10 cellular contexts compared by ENCODE assay signal in the genomic region with DNA sequence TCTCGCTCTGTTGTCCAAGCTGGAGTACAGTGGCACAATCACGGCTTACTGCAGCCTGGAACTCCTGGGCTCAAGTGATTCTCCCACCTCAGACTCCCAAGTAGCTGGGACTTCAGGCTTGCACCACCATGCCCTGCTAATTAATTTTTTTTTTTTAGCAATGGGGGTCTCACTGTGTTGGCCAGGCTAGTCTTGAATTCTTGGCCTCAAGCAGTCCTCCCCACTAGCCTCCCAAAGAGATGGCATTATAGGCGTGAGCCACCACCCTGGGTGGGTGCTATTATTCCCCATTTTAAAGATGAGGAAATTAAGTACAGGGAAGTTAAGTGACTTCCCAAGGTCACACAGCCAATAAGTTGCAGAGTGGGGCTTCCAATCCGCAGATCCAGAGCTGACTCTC. TPM values are rescaled to one million over a fixed set of nuclear protein-coding genes. Genes with fewer than 3 reads are reported as not detected.
DNase-seq lines count a peak whose midpoint lies in the region; ATAC-seq, FAIRE-seq and TF ChIP-seq lines count a peak whose summit lies in the region.
"Had no signal": no experiment of that assay in that cellular context is flagged by ENCODE, and none has a peak within 500 bp of the region (broad histone marks: within the 10 kb centered on the region; RNA-seq: fewer than 3 reads in every experiment).

No MANE protein-coding gene starts in this region.

- no TSS peak for BruUV-seq in GM12878 (replicated peaks; lab: Mats Ljungman, UMichigan)

- RAD21 ChIA-PET in GM12878 (lab: Charles Lee; ENCODE audit: unreplicated experiment), result interaction anchor here (1.2 kb wide), 2 partner anchors 50 to 497 kb away, joined by 3 read pairs; no protein-coding TSS in a partner anchor

- in situ Hi-C loops in GM12878 (cut with MboI), result loop anchor here (25.0 kb wide), 1 partner anchor 1692 kb away; a partner anchor contains a TSS

- peak overlapping the region; percentile 92 to 97 (median 93) for H3K4me3 Mint-ChIP-seq in CD4-positive, CD25-positive, alpha-beta regulatory T cell
- H3K4me3 Mint-ChIP-seq in neural crest cell, result peak overlapping the region; percentile 93

- H3K27ac ChIP-seq in CD4-positive, CD25-positive, alpha-beta regulatory T cell (ENCODE audit: insufficient read depth, low read length, poor library complexity, severe bottlenecking), result no peak overlapping the region
- H3K27ac ChIP-seq in HEK293 (ENCODE audit: extremely low read depth, low read depth, low read length) (no peak overlapping the region), GM12878 (ENCODE audit: control insufficient read depth, insufficient read depth) (no peak overlapping the region), small intestine (ENCODE audit: low read depth in 1 of 2, low read length in 1 of 2) (no peak overlapping the region), WERI-Rb-1 (no peak overlapping the region)

- POLR2A ChIA-PET in HEK293 (lab: Yijun Ruan, JAX) (no interaction called here), GM12878 (lab: Charles Lee) (interaction anchor here (1.2 kb wide), 1 partner anchor 121 kb away, joined by 4 read pairs; a partner anchor contains a TSS)

- H3K4me1 Mint-ChIP-seq in CD4-positive, CD25-positive, alpha-beta regulatory T cell, result peaks cover 21 to 72% (median 54%) of the 10 kb centered on the region in 4 donors
- peaks cover 30% of the 10 kb centered on the region for H3K4me1 Mint-ChIP-seq in neural crest cell

- no peak for TF ChIP-seq EP300 in GM12878 (IDR thresholded peaks at IDR 0.05; ENCODE audit: borderline replicate concordance in 1 of 2, control insufficient read depth in 1 of 2, low read depth in 2 of 2, low read length in 2 of 2)

- peaks cover 15% of the 10 kb centered on the region for H3K36me3 Mint-ChIP-seq in CD4-positive, CD25-positive, alpha-beta regulatory T cell
- peaks cover 14% of the 10 kb centered on the region for H3K36me3 Mint-ChIP-seq in neural crest cell (ENCODE audit: low read depth)

- H3K4me1 ChIP-seq in CD4-positive, CD25-positive, alpha-beta regulatory T cell (ENCODE audit: control insufficient read depth, insufficient read depth, low read length, poor library complexity, severe bottlenecking), result peaks cover 37% of the 10 kb centered on the region
- peaks cover 20% of the 10 kb centered on the region for H3K4me1 ChIP-seq in HEK293 (ENCODE audit: control insufficient read depth, insufficient read depth, low read length)
- H3K4me1 ChIP-seq in GM12878 (ENCODE audit: control insufficient read depth, insufficient read depth, low read length), result peaks cover 4% of the 10 kb centered on the region; the same call in 1 of the 2 replicates
- H3K4me1 ChIP-seq in small intestine (ENCODE audit: control insufficient read depth in 2 of 2, insufficient read depth in 1 of 2, low read depth in 1 of 2, low read length in 1 of 2), result peaks cover 0 to 9% of the 10 kb centered on the region in 2 donors

- H3K27me3 ChIP-seq in CD4-positive, CD25-positive, alpha-beta regulatory T cell (ENCODE audit: control insufficient read depth, insufficient read depth, low read length), result no peaks in the 10 kb centered on the region
- H3K27me3 ChIP-seq in GM12878 (replicated peaks in 1 of 2; ENCODE audit: control insufficient read depth in 2 of 2, insufficient read depth in 2 of 2, low read length in 1 of 2) (no peaks in the 10 kb centered on the region), small intestine (ENCODE audit: control insufficient read depth in 2 of 2, insufficient read depth in 2 of 2, low read length in 2 of 2) (no peaks in the 10 kb centered on the region), WERI-Rb-1 (ENCODE audit: insufficient read depth, low read depth, severe bottlenecking) (no peaks in the 10 kb centered on the region)

- H3K79me2 ChIP-seq in GM12878 (ENCODE audit: control insufficient read depth, insufficient read depth, low read length), result peaks cover 54% of the 10 kb centered on the region

- H4K20me1 ChIP-seq in GM12878 (ENCODE audit: control insufficient read depth, insufficient read depth), result no peaks in the 10 kb centered on the region

- no peak for FAIRE-seq in GM12878 (lab: Jason Lieb, UNC)
- no peak for FAIRE-seq in small intestine (lab: Jason Lieb, UNC)

- intact Hi-C loops in GM12878 (cut with micrococcal nuclease; ENCODE audit: unreplicated experiment), result loop anchor here (5.0 to 10.0 kb wide), 4 partner anchors 120 to 1680 kb away; a partner anchor contains a TSS

- no peak overlapping the region; the same call in 1 of the 2 replicates for H3K9ac ChIP-seq in GM12878 (ENCODE audit: control insufficient read depth, insufficient read depth, low read length)

- peak overlapping the region in 1 of 3 donors; percentile 98 for H3K27ac Mint-ChIP-seq in CD4-positive, CD25-positive, alpha-beta regulatory T cell
- no peak overlapping the region for H3K27ac Mint-ChIP-seq in neural crest cell (ENCODE audit: unreplicated experiment)

- SMC1A ChIA-PET in GM12878 (lab: Charles Lee; ENCODE audit: uncharacterized antibody, unreplicated experiment), result interaction anchor here (2.4 kb wide), 1 partner anchor 120 kb away, joined by 9 read pairs; a partner anchor contains a TSS

- H3K27me3 Mint-ChIP-seq in CD4-positive, CD25-positive, alpha-beta regulatory T cell, result no peaks in the 10 kb centered on the region
- no peaks in the 10 kb centered on the region for H3K27me3 Mint-ChIP-seq in neural crest cell (ENCODE audit: low read depth)

- CTCF ChIA-PET in HEK293 (lab: Yijun Ruan, JAX) (interaction anchor here (0.6 kb wide), 1 partner anchor 27 kb away, joined by 3 read pairs; no protein-coding TSS in a partner anchor), GM12878 (lab: Yijun Ruan, JAX) (interaction anchor here (0.8 to 6.2 kb wide), 4 partner anchors 8 to 120 kb away, joined by 3 to 37 read pairs (median 23); a partner anchor contains a TSS)

- TF ChIP-seq CTCF in HEK293 (tag by site-specific recombination; IDR thresholded peaks at IDR 0.05), result no peak
- no peak for TF ChIP-seq CTCF in GM12878 (IDR thresholded peaks at IDR 0.05 in 2 of 3, conservative IDR thresholded peaks at IDR 0.05 in 1 of 3; ENCODE audit: control insufficient read depth in 2 of 3, extremely low read depth in 1 of 3, insufficient read depth in 1 of 3, low read depth in 3 of 3, low read length in 3 of 3)
- TF ChIP-seq CTCF in neural crest cell (conservative IDR thresholded peaks at IDR 0.05), result no peak
- TF ChIP-seq CTCF in WERI-Rb-1 (IDR thresholded peaks at IDR 0.05; ENCODE audit: low read depth, low read length), result no peak

- 93% methylated on average over 4 of the region's 4 CpGs for WGBS in GM12878 (ENCODE audit: insufficient coverage, insufficient replicate concordance, low lambda C conversion rate, missing lambda C conversion rate)
- 88 to 96% (median 90%) methylated on average over 4 of the region's 4 CpGs for WGBS in small intestine, 3 donors

- peak overlapping the region; percentile 68 for H3K4me2 ChIP-seq in GM12878 (ENCODE audit: control insufficient read depth, insufficient read depth)

- H3K9me3 ChIP-seq in CD4-positive, CD25-positive, alpha-beta regulatory T cell (ENCODE audit: control insufficient read depth in 2 of 2, low read length in 2 of 2), result no peaks in the 10 kb centered on the region
- H3K9me3 ChIP-seq in HEK293 (ENCODE audit: control insufficient read depth, insufficient read depth, low read depth, low read length), result no peaks in the 10 kb centered on the region
- H3K9me3 ChIP-seq in GM12878 (replicated peaks; ENCODE audit: control insufficient read depth, insufficient read depth, low read length), result peaks cover 2% of the 10 kb centered on the region
- H3K9me3 ChIP-seq in small intestine (ENCODE audit: control insufficient read depth, low read depth), result no peaks in the 10 kb centered on the region
- no peaks in the 10 kb centered on the region for H3K9me3 ChIP-seq in WERI-Rb-1 (ENCODE audit: severe bottlenecking)

- no peak for DNase-seq in CD4-positive, CD25-positive, alpha-beta regulatory T cell
- no peak for DNase-seq in GM12878 (ENCODE audit: low read depth, low spot score)
- no peak for DNase-seq in neural crest cell (ENCODE audit: low read depth, low spot score)
- DNase-seq in small intestine, result no peak
- no peak for DNase-seq in WERI-Rb-1
- DNase-seq: effector CD4-positive, alpha-beta T cell; NCI-H524 treated with DMSO at 0.1 percent for 48 hours had no signal

- H3K9me3 Mint-ChIP-seq in CD4-positive, CD25-positive, alpha-beta regulatory T cell, result no peaks in the 10 kb centered on the region
- no peaks in the 10 kb centered on the region for H3K9me3 Mint-ChIP-seq in neural crest cell

- peak overlapping the region; percentile 84 for H3K4me3 ChIP-seq in CD4-positive, CD25-positive, alpha-beta regulatory T cell (ENCODE audit: low read depth, low read length)
- H3K4me3 ChIP-seq in HEK293 (ENCODE audit: low read depth, low read length) (no peak overlapping the region), GM12878 (peak overlapping the region; percentile 93), small intestine (ENCODE audit: low read depth in 1 of 2, low read length in 2 of 2) (no peak overlapping the region), WERI-Rb-1 (ENCODE audit: low read depth, low read length) (no peak overlapping the region)

- no peak for ATAC-seq in CD4-positive, CD25-positive, alpha-beta regulatory T cell (ENCODE audit: low read depth in 2 of 2)
- ATAC-seq in GM12878 (no peak), HG02610 (IDR thresholded peaks at IDR 0.05; ENCODE audit: unreplicated experiment) (no peak), GM18909 (IDR thresholded peaks at IDR 0.05; ENCODE audit: poor library complexity, unreplicated experiment) (no peak)

- H3K36me3 ChIP-seq in CD4-positive, CD25-positive, alpha-beta regulatory T cell (ENCODE audit: control insufficient read depth, insufficient read depth, low read length), result peaks cover 7% of the 10 kb centered on the region
- H3K36me3 ChIP-seq in HEK293 (ENCODE audit: control insufficient read depth in 2 of 2, insufficient read depth in 1 of 2, low read length in 2 of 2) (no peaks in the 10 kb centered on the region; a peak in 1 of 3 replicates), GM12878 (ENCODE audit: control insufficient read depth in 2 of 2, insufficient read depth in 2 of 2, low read length in 1 of 2) (0 out of 4 replicates have a peak, but pooled peaks cover 0 to 3% of the 10 kb centered on the region in 2 experiments), small intestine (ENCODE audit: control insufficient read depth in 2 of 2, insufficient read depth in 2 of 2, low read length in 2 of 2) (peaks cover 0 to 3% of the 10 kb centered on the region in 2 donors), WERI-Rb-1 (peaks cover 7% of the 10 kb centered on the region)

- H2AFZ ChIP-seq in GM12878 (ENCODE audit: control insufficient read depth, low read depth, low read length), result no peak overlapping the region

- no peak for TF ChIP-seq RAD21 in GM12878 (IDR thresholded peaks at IDR 0.05; ENCODE audit: insufficient read depth, low read depth, low read length)

- no peak for TF ChIP-seq POLR2A in GM12878 (IDR thresholded peaks at IDR 0.05; ENCODE audit: low read depth, low read length)

RNA-seq across cellular contexts. Expression of a gene that starts 1.7 kb away (rescaled TPM):
- total RNA-seq in CD4-positive, CD25-positive, alpha-beta regulatory T cell, result 55.3 TPM
- polyA plus RNA-seq in CD4-positive, CD25-positive, alpha-beta regulatory T cell, result 10 to 100 TPM; 46.2 to 64.1 (median 48.4) TPM
- 185 and 188 TPM in 2 replicates for total RNA-seq in GM12878 (2013; cell fraction: nucleolus; rRNA removed)
- 47.1 and 66.6 TPM in 2 replicates for total RNA-seq in GM12878 (2014; rRNA removed)
- total RNA-seq in GM12878 (2014; rRNA removed; fragmentation: Illumina TruSeq; extraction: Trizol), result 56.8 and 60.7 TPM in 2 replicates
- total RNA-seq in GM12878 (2021), result 58.4 and 63.3 TPM in 2 replicates
- polyA plus RNA-seq in GM12878 (2011; ENCODE audit: low read depth), result 24.2 TPM
- polyA plus RNA-seq in GM12878 (2011; rRNA removed), result 59.6 and 72.4 TPM in 2 replicates
- polyA plus RNA-seq in GM12878 (2011; cell fraction: cytosol; rRNA removed), result 42.4 and 46.2 TPM in 2 replicates
- 110 and 163 TPM in 2 replicates for polyA plus RNA-seq in GM12878 (2011; cell fraction: nucleus; rRNA removed)
- polyA plus RNA-seq in GM12878 (2012), result 24.6 and 34.4 TPM in 2 replicates
- 43.6 and 59.2 TPM in 2 replicates for polyA plus RNA-seq in GM12878 (2014; fragmentation: Illumina TruSeq; extraction: Trizol)
- 10 to 100 TPM; 20.8 to 23.1 TPM for polyA plus RNA-seq in GM12878 (2014; fragmentation: Nextera tagmentation; extraction: Ambion mirVana)
- 34.5 and 41.1 TPM in 2 replicates for polyA plus RNA-seq in GM12878 (2014; rRNA removed)
- 10 to 100 TPM; 64.9 to 73.1 TPM for polyA plus RNA-seq in GM12878 (2016; fragmentation: Nextera tagmentation; extraction: Ambion mirVana)
- 112 and 115 TPM in 2 replicates for polyA minus RNA-seq in GM12878 (2011; rRNA and poly(A)+ RNA removed)
- 24.5 and 31.7 TPM in 2 replicates for polyA minus RNA-seq in GM12878 (2011; cell fraction: cytosol; rRNA and poly(A)+ RNA removed)
- 85.1 and 112 TPM in 2 replicates for polyA minus RNA-seq in GM12878 (2011; cell fraction: nucleus; rRNA and poly(A)+ RNA removed)
- total RNA-seq in neural crest cell, result 72.7 and 77.3 TPM in 2 replicates
- 10 to 100 TPM in 2 of 3 donors, 1 to 10 TPM in 1; 7.4 to 28.0 (median 22.4) TPM for polyA plus RNA-seq in small intestine

RNA-seq across cellular contexts. Expression of a gene that starts 47.8 kb away (rescaled TPM):
- 31.2 TPM for total RNA-seq in CD4-positive, CD25-positive, alpha-beta regulatory T cell
- polyA plus RNA-seq in CD4-positive, CD25-positive, alpha-beta regulatory T cell, result 10 to 100 TPM; 42.8 to 49.6 (median 44.8) TPM
- 27.2 and 28.4 TPM in 2 replicates for total RNA-seq in GM12878 (2013; cell fraction: nucleolus; rRNA removed)
- total RNA-seq in GM12878 (2014; rRNA removed) (55.6 and 67.0 TPM in 2 replicates), GM12878 (2014; rRNA removed; fragmentation: Illumina TruSeq; extraction: Trizol) (56.3 and 64.1 TPM in 2 replicates), GM12878 (2021) (42.2 and 43.0 TPM in 2 replicates), neural crest cell (111 and 112 TPM in 2 replicates)
- 14.1 TPM for polyA plus RNA-seq in GM12878 (2011; ENCODE audit: low read depth)
- polyA plus RNA-seq in GM12878 (2011; rRNA removed) (90.9 and 94.3 TPM in 2 replicates), GM12878 (2014; fragmentation: Illumina TruSeq; extraction: Trizol) (63.4 and 81.3 TPM in 2 replicates), GM12878 (2014; fragmentation: Nextera tagmentation; extraction: Ambion mirVana) (10 to 100 TPM; 37.4 to 52.7 TPM), GM12878 (2014; rRNA removed) (43.3 and 46.4 TPM in 2 replicates), GM12878 (2016; fragmentation: Nextera tagmentation; extraction: Ambion mirVana) (10 to 100 TPM; 58.3 to 70.7 TPM), small intestine (10 to 100 TPM; 45.6 to 50.9 (median 47.6) TPM)
- 39.9 and 43.7 TPM in 2 replicates for polyA plus RNA-seq in GM12878 (2011; cell fraction: cytosol; rRNA removed)
- 30.6 and 38.6 TPM in 2 replicates for polyA plus RNA-seq in GM12878 (2011; cell fraction: nucleus; rRNA removed)
- polyA plus RNA-seq in GM12878 (2012), result 26.2 and 35.9 TPM in 2 replicates
- 59.9 and 66.1 TPM in 2 replicates for polyA minus RNA-seq in GM12878 (2011; rRNA and poly(A)+ RNA removed)
- 22.3 and 22.8 TPM in 2 replicates for polyA minus RNA-seq in GM12878 (2011; cell fraction: cytosol; rRNA and poly(A)+ RNA removed)
- 10.8 and 17.7 TPM in 2 replicates for polyA minus RNA-seq in GM12878 (2011; cell fraction: nucleus; rRNA and poly(A)+ RNA removed)

Comparison
In these comparisons a context has a peak if more than half of its experiments do, and no peak if none do; other contexts are left out.
1. H3K4me3 ChIP-seq: peak in CD4-positive, CD25-positive, alpha-beta regulatory T cell (single experiment) and GM12878 (single experiment); none in HEK293 (single experiment), small intestine (0 of 2) and WERI-Rb-1 (single experiment).